21 cellular contexts compared by ENCODE assay signal in genomic region chr11:126863294-126863997, GRCh38.
DNase-seq lines count a peak whose midpoint lies in the region; ATAC-seq and TF ChIP-seq lines count a peak whose summit lies in the region.
"Had no signal": no experiment of that assay in that cellular context is flagged by ENCODE, and none has a peak within 500 bp of the region (broad histone marks: within the 10 kb centered on the region; RNA-seq: fewer than 3 reads in every experiment).

No MANE protein-coding gene starts in this region.

- no peak overlapping the region for H3K23ac ChIP-seq in H9 (ENCODE audit: insufficient read length, low read depth, low read length)
- no peak overlapping the region for H3K23ac ChIP-seq in neuronal stem cell (ENCODE audit: low read depth, low read length, poor library complexity)

- CTCF ChIA-PET in CD4-positive, alpha-beta T cell (lab: Charles Lee) = no interaction called here

- H3K79me1 ChIP-seq in H9 (ENCODE audit: insufficient read depth, low read depth, low read length, poor library complexity, severe bottlenecking) (no peaks in the 10 kb centered on the region), neuronal stem cell (ENCODE audit: low read depth, low read length) (no peaks in the 10 kb centered on the region)

- H3K23me2 ChIP-seq in H9 (ENCODE audit: insufficient read length, low read depth, low read length, poor library complexity, severe bottlenecking) = no peaks in the 10 kb centered on the region

- peaks cover 6% of the 10 kb centered on the region for H3K27me3 Mint-ChIP-seq in H9 (ENCODE audit: low read depth)
- H3K27me3 Mint-ChIP-seq in CD4-positive, alpha-beta T cell = peaks cover 9% of the 10 kb centered on the region

- H2BK20ac ChIP-seq in H9 (ENCODE audit: low read depth, low read length, poor library complexity, severe bottlenecking) = no peak overlapping the region

- H3K36me3 Mint-ChIP-seq in H9 (ENCODE audit: insufficient read depth in 1 of 3, low read depth in 3 of 3) = no peaks in the 10 kb centered on the region; a peak in 1 of 7 replicates
- no peaks in the 10 kb centered on the region for H3K36me3 Mint-ChIP-seq in CD4-positive, alpha-beta T cell (ENCODE audit: low read depth)
- H3K36me3 Mint-ChIP-seq: CD4-positive, alpha-beta memory T cell; IgD-negative memory B cell had no signal

- H4K91ac ChIP-seq in H9 (ENCODE audit: insufficient read length, low read depth, low read length) = no peak overlapping the region
- peak overlapping the region; percentile 79 for H4K91ac ChIP-seq in neuronal stem cell (ENCODE audit: low read depth, low read length, poor library complexity)

- H2BK120ac ChIP-seq in H9 (ENCODE audit: low read depth, low read length, poor library complexity, severe bottlenecking) (no peak overlapping the region), neuronal stem cell (ENCODE audit: low read depth, low read length) (no peak overlapping the region)

- H3K9me3 ChIP-seq in DND-41 (ENCODE audit: insufficient read depth, low read length, severe bottlenecking) = no peaks in the 10 kb centered on the region
- no peaks in the 10 kb centered on the region for H3K9me3 ChIP-seq in H9 (ENCODE audit: control insufficient read depth, low read depth, low read length)
- H3K9me3 ChIP-seq in neuronal stem cell (replicated peaks in 1 of 2; ENCODE audit: control insufficient read depth in 2 of 2, insufficient read depth in 1 of 2, low read depth in 1 of 2, low read length in 2 of 2) = no peaks in the 10 kb centered on the region
- no peaks in the 10 kb centered on the region for H3K9me3 ChIP-seq in lower lobe of right lung
- no peaks in the 10 kb centered on the region for H3K9me3 ChIP-seq in CD4-positive, alpha-beta T cell (ENCODE audit: control insufficient read depth, low read length)
- H3K9me3 ChIP-seq: BLaER1, Caco-2 had no signal

- H3K4ac ChIP-seq in H9 (ENCODE audit: low read depth, low read length) (no peak overlapping the region), neuronal stem cell (ENCODE audit: low read length) (no peak overlapping the region)

- H2BK15ac ChIP-seq in H9 (ENCODE audit: low read depth, low read length) = no peak overlapping the region
- H2BK15ac ChIP-seq in neuronal stem cell (ENCODE audit: low read length) = no peak overlapping the region

- H2AFZ ChIP-seq in DND-41 (ENCODE audit: low read depth, low read length) (no peak overlapping the region), H9 (ENCODE audit: low read length) (no peak overlapping the region), KMS-11 (ENCODE audit: low read depth) (no peak overlapping the region), neuronal stem cell (ENCODE audit: low read length) (no peak overlapping the region)

- H3K4me3 Mint-ChIP-seq in H9 = no peak overlapping the region; a peak in 1 of 5 replicates
- no peak overlapping the region for H3K4me3 Mint-ChIP-seq in CD4-positive, alpha-beta T cell
- H3K4me3 Mint-ChIP-seq: T-helper 1 cell treated with Interleukin-12 subunit alpha and Interleukin-12 subunit beta and Interleukin-4 antibody, amounts not matched to agents 30 μg/mL and 1 μg/mL, for 36 hours had no signal

- no peaks in the 10 kb centered on the region; a peak in 2 of 5 replicates for H3K9me3 Mint-ChIP-seq in H9
- no peaks in the 10 kb centered on the region for H3K9me3 Mint-ChIP-seq in CD4-positive, alpha-beta T cell
- H3K9me3 Mint-ChIP-seq: T-helper 1 cell treated with Interleukin-12 subunit alpha and Interleukin-12 subunit beta and Interleukin-4 antibody, amounts not matched to agents 30 μg/mL and 1 μg/mL, for 36 hours had no signal

- H3T11ph ChIP-seq in H9 (ENCODE audit: low read length) = no peak overlapping the region

- H2BK12ac ChIP-seq in H9 (ENCODE audit: insufficient read length, low read depth, low read length) (no peak overlapping the region), neuronal stem cell (ENCODE audit: low read length) (peak overlapping the region; percentile 26)

- DNase-seq in DND-41 = no peak
- peak; percentile 23 for DNase-seq in H9
- no peak for DNase-seq in neuronal stem cell (ENCODE audit: low spot score)
- DNase-seq in ureter (ENCODE audit: low spot score) = no peak
- DNase-seq in lower lobe of right lung = no peak
- no peak for DNase-seq in CD4-positive, alpha-beta T cell
- DNase-seq: ACHN, Caco-2, DMS 273 treated with DMSO at 0.1 percent for 48 hours, GOT3, NCI-H1048, NCI-H1930, PC-3, SHP77 had no signal

- peaks cover 20% of the 10 kb centered on the region for H3K4me1 ChIP-seq in DND-41 (ENCODE audit: insufficient read depth, low read length)
- H3K4me1 ChIP-seq in H9 (ENCODE audit: insufficient read depth, low read length) = no peaks in the 10 kb centered on the region
- H3K4me1 ChIP-seq in KMS-11 (ENCODE audit: low read depth, poor library complexity, severe bottlenecking) = peaks cover 14% of the 10 kb centered on the region
- no peaks in the 10 kb centered on the region for H3K4me1 ChIP-seq in neuronal stem cell (ENCODE audit: control insufficient read depth in 2 of 2, insufficient read depth in 1 of 2, low read depth in 1 of 2, low read length in 2 of 2)
- no peaks in the 10 kb centered on the region for H3K4me1 ChIP-seq in lower lobe of right lung
- H3K4me1 ChIP-seq: BLaER1, Caco-2 had no signal

- H3K4me1 Mint-ChIP-seq in H9 = peaks cover 4 to 18% of the 10 kb centered on the region in 2 experiments; a peak in 3 of 4 replicates
- H3K4me1 Mint-ChIP-seq in CD4-positive, alpha-beta T cell (ENCODE audit: low read depth) = no peaks in the 10 kb centered on the region
- H3K4me1 Mint-ChIP-seq: CD4-positive, alpha-beta memory T cell had no signal

- H2AK5ac ChIP-seq in H9 (ENCODE audit: insufficient read length, low read length) (no peak overlapping the region), neuronal stem cell (ENCODE audit: low read depth, low read length) (no peak overlapping the region)

- no peak overlapping the region for H4K8ac ChIP-seq in H9 (replicated peaks; ENCODE audit: insufficient read length, low read depth, low read length)
- H4K8ac ChIP-seq in neuronal stem cell (ENCODE audit: low read depth, low read length) = no peak overlapping the region

- no peaks in the 10 kb centered on the region for H3K79me2 ChIP-seq in DND-41 (ENCODE audit: insufficient read depth, low read length)
- H3K79me2 ChIP-seq in H9 (ENCODE audit: insufficient read depth, low read length) = no peaks in the 10 kb centered on the region
- H3K79me2 ChIP-seq in KMS-11 (ENCODE audit: insufficient read depth, low read depth) = no peaks in the 10 kb centered on the region

- intact Hi-C loops in lower lobe of right lung (cut with DNase I) = no loop called here
- intact Hi-C loops in CD4-positive, alpha-beta T cell (cut with DNase I, micrococcal nuclease) = no loop called here

- H4K5ac ChIP-seq in H9 (ENCODE audit: insufficient read length, low read depth, low read length) = peak overlapping the region; percentile 3

- H3K9ac ChIP-seq in DND-41 (ENCODE audit: low read depth, low read length) (no peak overlapping the region), H9 (ENCODE audit: extremely low read depth, insufficient read length, low read length) (no peak overlapping the region), KMS-11 (no peak overlapping the region), neuronal stem cell (ENCODE audit: low read depth, low read length, poor library complexity) (peak overlapping the region; percentile 61)
- H3K9ac ChIP-seq: BLaER1 had no signal

- H3K27ac Mint-ChIP-seq in H9 = peak overlapping the region in 1 of 3 experiments; percentile 14; a peak in 1 of 7 replicates
- no peak overlapping the region for H3K27ac Mint-ChIP-seq in CD4-positive, alpha-beta T cell
- H3K27ac Mint-ChIP-seq: IgD-negative memory B cell; T-helper 1 cell treated with Interleukin-12 subunit alpha and Interleukin-12 subunit beta and Interleukin-4 antibody, amounts not matched to agents 30 μg/mL and 1 μg/mL, for 36 hours had no signal

- ATAC-seq in DND-41 (ENCODE audit: insufficient read depth, low read depth) (no peak), lower lobe of right lung (no peak), GM18861 (IDR thresholded peaks at IDR 0.05; ENCODE audit: unreplicated experiment) (no peak)
- no peak for ATAC-seq in CD4-positive, alpha-beta T cell (ENCODE audit: poor library complexity)
- ATAC-seq: PC-3 had no signal

- H3K4me3 ChIP-seq in DND-41 (ENCODE audit: low read depth in 1 of 2, low read length in 2 of 2) (no peak overlapping the region; a peak in 1 of 4 replicates), KMS-11 (IDR thresholded peaks at IDR 0.05; ENCODE audit: insufficient read depth, low read depth, low read length) (no peak overlapping the region), neuronal stem cell (ENCODE audit: low read length in 2 of 2) (peak overlapping the region in 1 of 2 donors; percentile 28), lower lobe of right lung (no peak overlapping the region)
- H3K4me3 ChIP-seq: BLaER1 had no signal

- H3K27me3 ChIP-seq in DND-41 (ENCODE audit: insufficient read depth, low read length, poor library complexity) (peaks cover 6% of the 10 kb centered on the region), H9 (ENCODE audit: insufficient read depth, low read length) (no peaks in the 10 kb centered on the region), KMS-11 (ENCODE audit: insufficient read depth, low read depth) (no peaks in the 10 kb centered on the region), neuronal stem cell (ENCODE audit: control insufficient read depth in 3 of 3, insufficient read depth in 3 of 3, low read depth in 1 of 3, low read length in 3 of 3) (no peaks in the 10 kb centered on the region), lower lobe of right lung (ENCODE audit: low read depth) (no peaks in the 10 kb centered on the region)
- H3K27me3 ChIP-seq in CD4-positive, alpha-beta T cell (ENCODE audit: control insufficient read depth, insufficient read depth, low read length) = no peaks in the 10 kb centered on the region
- H3K27me3 ChIP-seq: BLaER1 had no signal

- H2BK5ac ChIP-seq in H9 (ENCODE audit: insufficient read length, low read length) (no peak overlapping the region), neuronal stem cell (ENCODE audit: low read length) (no peak overlapping the region)

- WGBS in H9 (ENCODE audit: extremely low coverage, insufficient read length, low lambda C conversion rate) = 100% methylated on average over 6 of the region's 21 CpGs
- 100% methylated on average over 5 to 19 of the region's 21 CpGs for WGBS in neuronal stem cell (ENCODE audit: extremely low coverage in 2 of 2, insufficient read length in 2 of 2, insufficient replicate concordance in 1 of 2), 2 donors

- no peak for TF ChIP-seq CTCF in DND-41 (IDR thresholded peaks at IDR 0.05; ENCODE audit: borderline replicate concordance, extremely low read depth, low read length, poor library complexity, severe bottlenecking)
- no peak for TF ChIP-seq CTCF in H9 (conservative IDR thresholded peaks at IDR 0.05)
- TF ChIP-seq CTCF in KMS-11 (conservative IDR thresholded peaks at IDR 0.05; ENCODE audit: low read depth, low read length) = peak; percentile 15; the same call in 1 of the 2 replicates
- no peak for TF ChIP-seq CTCF in lower lobe of right lung (IDR thresholded peaks at IDR 0.05)
- no peak for TF ChIP-seq CTCF in CD4-positive, alpha-beta T cell (IDR thresholded peaks at IDR 0.05)

- H3K14ac ChIP-seq in H9 (ENCODE audit: insufficient read depth, low read length) (no peak overlapping the region), neuronal stem cell (ENCODE audit: low read length) (peak overlapping the region; percentile 25)

- no peak overlapping the region; the same call in 1 of the 2 replicates for H3K4me2 ChIP-seq in DND-41 (ENCODE audit: insufficient read depth, low read length)
- no peak overlapping the region for H3K4me2 ChIP-seq in H9 (ENCODE audit: insufficient read depth, insufficient read length, low read length)
- 0 out of 2 replicates have a peak overlapping the region, but pooled peaks have one; percentile 25 for H3K4me2 ChIP-seq in KMS-11
- no peak overlapping the region for H3K4me2 ChIP-seq in neuronal stem cell (ENCODE audit: insufficient read depth, low read length, poor library complexity, severe bottlenecking)
- H3K4me2 ChIP-seq: BLaER1 had no signal

- POLR2A ChIA-PET in CD4-positive, alpha-beta T cell (lab: Charles Lee) = no interaction called here

- H4K20me1 ChIP-seq in DND-41 (ENCODE audit: insufficient read depth, low read length) (no peaks in the 10 kb centered on the region), H9 (ENCODE audit: control insufficient read depth, insufficient read depth, insufficient read length) (no peaks in the 10 kb centered on the region), KMS-11 (ENCODE audit: insufficient read depth) (no peaks in the 10 kb centered on the region)
- H4K20me1 ChIP-seq: BLaER1 had no signal

- H3K56ac ChIP-seq in H9 (ENCODE audit: insufficient read length, low read depth, low read length) = no peak overlapping the region

- H3K18ac ChIP-seq in H9 (ENCODE audit: insufficient read length, low read depth, low read length) = no peak overlapping the region
- peak overlapping the region; percentile 73 for H3K18ac ChIP-seq in neuronal stem cell (ENCODE audit: low read length)

- H3K36me3 ChIP-seq in DND-41 (ENCODE audit: insufficient read depth, low read length) (no peaks in the 10 kb centered on the region), KMS-11 (ENCODE audit: insufficient read depth) (no peaks in the 10 kb centered on the region), neuronal stem cell (replicated peaks in 1 of 2; ENCODE audit: control insufficient read depth in 2 of 2, insufficient read depth in 2 of 2, low read length in 2 of 2) (no peaks in the 10 kb centered on the region), lower lobe of right lung (no peaks in the 10 kb centered on the region)
- H3K36me3 ChIP-seq: BLaER1 had no signal

- H3K27ac ChIP-seq in DND-41 (ENCODE audit: low read length) (peak overlapping the region; percentile 53; the same call in 1 of the 2 replicates), H9 (ENCODE audit: insufficient read length, low read depth, low read length) (no peak overlapping the region), KMS-11 (no peak overlapping the region), neuronal stem cell (replicated peaks; ENCODE audit: low read length) (no peak overlapping the region), lower lobe of right lung (no peak overlapping the region)
- H3K27ac ChIP-seq in CD4-positive, alpha-beta T cell (ENCODE audit: low read depth, low read length) = no peak overlapping the region
- H3K27ac ChIP-seq: 22Rv1, BLaER1 had no signal
